In the genomic region with DNA sequence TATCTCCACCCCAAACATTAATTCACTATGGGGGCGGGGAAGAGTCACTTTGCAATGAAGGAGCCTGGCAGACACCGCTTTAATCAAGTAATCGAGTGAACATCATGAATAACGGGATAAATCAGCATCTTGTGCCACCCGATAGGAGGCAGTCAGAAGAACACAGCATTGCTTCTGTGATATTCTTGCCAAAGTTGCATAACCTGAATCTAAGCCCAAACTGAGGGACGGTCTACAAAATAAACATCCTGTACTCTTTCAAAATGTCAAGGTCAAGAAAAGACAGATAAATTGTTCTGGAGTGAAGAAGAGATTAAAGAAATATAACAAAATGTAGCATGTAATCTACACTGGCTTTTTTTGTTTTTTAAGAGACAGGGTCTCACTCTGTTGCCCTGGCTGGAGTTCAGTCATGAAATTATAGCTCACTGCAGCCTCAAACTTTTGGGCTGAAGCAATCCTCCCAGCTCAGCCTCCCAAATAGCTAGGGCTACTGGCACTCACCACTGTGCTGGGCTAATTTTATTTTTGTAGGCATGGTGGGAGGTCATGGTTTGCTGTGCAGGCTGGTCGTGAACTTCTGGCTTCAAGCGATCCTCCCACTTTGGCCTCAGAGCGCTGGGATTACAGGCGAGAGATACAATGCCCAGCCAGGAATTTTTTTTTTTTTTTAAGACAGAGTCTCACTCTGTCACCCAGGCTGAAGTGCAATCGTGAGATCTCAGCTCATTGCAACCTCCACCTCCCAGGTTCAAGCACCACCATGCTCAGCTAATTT, we compare ENCODE assay signal across 27 cellular contexts. TPM values are rescaled to one million over a fixed set of nuclear protein-coding genes. Genes with fewer than 3 reads are reported as not detected.
"Had no signal": no experiment of that assay in that cellular context is flagged by ENCODE, and none has a peak within 500 bp of the region (broad histone marks: within the 10 kb centered on the region; RNA-seq: fewer than 3 reads in every experiment).

No MANE protein-coding gene starts in this region.

- ATAC-seq: activated CD4-positive, alpha-beta T cell treated with anti-CD3 and anti-CD28 coated beads for 36 hours; activated CD8-positive, alpha-beta memory T cell treated with anti-CD3 and anti-CD28 coated beads, Interleukin-2, amount 10 ng/mL, durations not matched to agents 7 days and 5 days; activated CD8-positive, alpha-beta T cell treated with anti-CD3 and anti-CD28 coated beads, Interleukin-2, amount 10 ng/mL, durations not matched to agents 7 days and 5 days; activated naive CD4-positive, alpha-beta T cell treated with anti-CD3 and anti-CD28 coated beads, Interleukin-2, amount 50 U/mL, for 72 hours; stimulated activated memory B cell treated with anti-CD40 and anti-IgM and Interleukin-4, amounts not matched to agents 10 μg/mL and 1 μg/mL and 100 μg/mL, for 72 hours; stimulated activated naive CD8-positive, alpha-beta T cell treated with anti-CD3 and anti-CD28 coated beads, Interleukin-15, amount 100 ng/mL, for 72 hours had no signal

- DNase-seq: activated CD4-positive, alpha-beta T cell treated with anti-CD3 and anti-CD28 coated beads for 36 hours; activated CD4-positive, CD25-positive, alpha-beta regulatory T cell; activated CD8-positive, alpha-beta memory T cell treated with anti-CD3 and anti-CD28 coated beads, Interleukin-2, amount 10 ng/mL, durations not matched to agents 7 days and 5 days; activated CD8-positive, alpha-beta T cell treated with anti-CD3 and anti-CD28 coated beads, Interleukin-2, amount 10 ng/mL, durations not matched to agents 7 days and 5 days; activated T-cell treated with anti-CD3 and anti-CD28 coated beads, Interleukin-2, amount 50 U/mL, for 48 hours; endodermal cell; gastrocnemius medialis; hippocampal formation; kidney; right lobe of liver; small intestine; stimulated activated CD4-positive, alpha-beta T cell treated with anti-CD3 and anti-CD28 coated beads, Interleukin-4, amount 100 ng/mL, for 4 hours; stimulated activated CD8-positive, alpha-beta memory T cell treated with anti-CD3 and anti-CD28 coated beads, Interleukin-4, amount 100 ng/mL, for 48 hours; stimulated activated naive CD8-positive, alpha-beta T cell treated with anti-CD3 and anti-CD28 coated beads, Interleukin-15, amount 100 ng/mL, for 72 hours; substantia nigra; upper lobe of left lung had no signal

- H3K9me3 ChIP-seq: ascending aorta, esophagus muscularis mucosa, gastrocnemius medialis, right lobe of liver, thyroid gland, upper lobe of left lung, vagina had no signal

- H3K27ac ChIP-seq: ascending aorta, cardiac muscle cell, gastrocnemius medialis, right lobe of liver, thyroid gland, upper lobe of left lung, vagina had no signal

- FAIRE-seq: small intestine had no signal

- H3K36me3 ChIP-seq: ascending aorta, cardiac muscle cell, esophagus muscularis mucosa, gastrocnemius medialis, right lobe of liver, thyroid gland, upper lobe of left lung, vagina had no signal

- H3K27me3 ChIP-seq: ascending aorta, gastrocnemius medialis, right lobe of liver, thyroid gland, upper lobe of left lung, vagina had no signal

- H3K4me1 ChIP-seq: ascending aorta, gastrocnemius medialis, right lobe of liver, upper lobe of left lung, vagina had no signal

- H3K4me3 ChIP-seq: ascending aorta, cardiac muscle cell, esophagus muscularis mucosa, gastrocnemius medialis, right lobe of liver, thyroid gland, upper lobe of left lung, vagina had no signal

RNA-seq across cellular contexts. Expression of a gene that starts 20.1 kb away (rescaled TPM):
- total RNA-seq: activated CD4-positive, alpha-beta T cell treated with anti-CD3 and anti-CD28 coated beads for 36 hours; activated CD8-positive, alpha-beta memory T cell treated with anti-CD3 and anti-CD28 coated beads, Interleukin-2, amount 10 ng/mL, durations not matched to agents 7 days and 5 days; activated CD8-positive, alpha-beta T cell treated with anti-CD3 and anti-CD28 coated beads, Interleukin-2, amount 10 ng/mL, durations not matched to agents 7 days and 5 days; activated naive CD4-positive, alpha-beta T cell treated with anti-CD3 and anti-CD28 coated beads, Interleukin-2, amount 50 U/mL, for 72 hours; cardiac muscle cell; gastrocnemius medialis; mesenteric fat pad; mucosa of gallbladder; osteoblast; T-helper 1 cell treated with Interleukin-12 subunit alpha and Interleukin-12 subunit beta and Interleukin-4 antibody, amounts not matched to agents 30 ng/mL and 1 ng/mL, for 36 hours had no signal
- polyA plus RNA-seq: cardiac muscle cell had no signal
